ENCODE assay signal across 13 cellular contexts in genomic region chr9:95206143-95206542, GRCh38.
A peak's percentile ranks its signal among the peaks of the same experiment; 100 is the strongest.
DNase-seq lines count a peak whose midpoint lies in the region; TF ChIP-seq lines count a peak whose summit lies in the region.
"Had no signal": no experiment of that assay in that cellular context is flagged by ENCODE, and none has a peak within 500 bp of the region (broad histone marks: within the 10 kb centered on the region; RNA-seq: fewer than 3 reads in every experiment).

No MANE protein-coding gene starts in this region.

- no peak overlapping the region for H3K27ac ChIP-seq in Karpas-422 (ENCODE audit: low read length)

- DNase-seq in GM03348 (ENCODE audit: low spot score), result peak; percentile 74
- peak; percentile 62 for DNase-seq in fibroblast of villous mesenchyme (ENCODE audit: low read depth)
- no peak for DNase-seq in DMS53 treated with DMSO at 0.1 percent for 48 hours (lab: John Stamatoyannopoulos, UW; ENCODE audit: unreplicated experiment)
- DNase-seq in NCI-H774 (lab: John Stamatoyannopoulos, UW), result no peak
- DNase-seq in Karpas-422, result no peak
- DNase-seq in NCI-H187 treated with DMSO at 0.1 percent for 48 hours (lab: John Stamatoyannopoulos, UW), result no peak
- DNase-seq: activated naive CD4-positive, alpha-beta T cell treated with anti-CD3 and anti-CD28 coated beads, Interleukin-2, amount 10 ng/mL, durations not matched to agents 7 days and 5 days; CD8-positive, alpha-beta memory T cell; effector memory CD4-positive, alpha-beta T cell; mammary epithelial cell; NCI-H1092 treated with DMSO at 0.1 percent for 48 hours; NCI-H2171 had no signal

- no peaks in the 10 kb centered on the region for H3K79me2 ChIP-seq in Karpas-422 (ENCODE audit: low read length)

- no peaks in the 10 kb centered on the region for H3K27me3 ChIP-seq in Karpas-422 (ENCODE audit: low read length)

- H3K4me1 ChIP-seq in Karpas-422 (ENCODE audit: low read length), result no peaks in the 10 kb centered on the region

- no peaks in the 10 kb centered on the region for H3K9me2 ChIP-seq in Karpas-422 (replicated peaks; ENCODE audit: insufficient read depth, low read length)

- no peak overlapping the region for H2AFZ ChIP-seq in Karpas-422 (ENCODE audit: low read length)

- H3K9me3 ChIP-seq in Karpas-422 (ENCODE audit: low read length), result no peaks in the 10 kb centered on the region

- H3K4me2 ChIP-seq in Karpas-422 (ENCODE audit: low read depth, low read length, poor library complexity, severe bottlenecking), result no peak overlapping the region

- no peak overlapping the region for H3K9ac ChIP-seq in Karpas-422 (ENCODE audit: low read length)

- TF ChIP-seq CTCF in WI38 (IDR thresholded peaks at IDR 0.05; ENCODE audit: low read depth, low read length), result no peak
- no peak for TF ChIP-seq CTCF in fibroblast of villous mesenchyme (IDR thresholded peaks at IDR 0.05; ENCODE audit: insufficient read depth, low read depth, low read length)

- H3K36me3 ChIP-seq in Karpas-422 (ENCODE audit: insufficient read depth, low read length), result no peaks in the 10 kb centered on the region

- peaks cover 11% of the 10 kb centered on the region; the same call in 1 of the 2 replicates for H4K20me1 ChIP-seq in Karpas-422 (ENCODE audit: insufficient read depth, low read depth, low read length)

- H3K4me3 ChIP-seq in WI38 (ENCODE audit: low read depth, low read length) (peak overlapping the region; percentile 16; the same call in 1 of the 2 replicates), fibroblast of villous mesenchyme (ENCODE audit: low read depth, low read length) (peak overlapping the region; percentile 37), Karpas-422 (ENCODE audit: low read length) (no peak overlapping the region)

Comparison
In these comparisons a context has a peak if more than half of its experiments do, and no peak if none do; other contexts are left out.
1. DNase-seq: peak in GM03348 (single experiment) and fibroblast of villous mesenchyme (single experiment); none in DMS53 treated with DMSO at 0.1 percent for 48 hours (single experiment), NCI-H774 (single experiment), Karpas-422 (single experiment) and NCI-H187 treated with DMSO at 0.1 percent for 48 hours (single experiment).